In genomic region chr2:147609301-147609700, GRCh38 we compare ENCODE assay signal across 2 cellular contexts.
TF ChIP-seq lines count a peak whose summit lies in the region.

No MANE protein-coding gene starts in this region.

TF ChIP-seq in HepG2, 621 proteins besides CTCF, POLR2A, EP300 and RAD21 (continued from another document):
- TF ChIP-seq ZNF891 (CRISPR knock-in tag; IDR thresholded peaks at IDR 0.05) (no peak), SAP130 (CRISPR knock-in tag; IDR thresholded peaks at IDR 0.05; ENCODE audit: low read depth) (no peak), HDAC2 (CRISPR knock-in tag; IDR thresholded peaks at IDR 0.05) (no peak), IRX3 (CRISPR knock-in tag; IDR thresholded peaks at IDR 0.05; ENCODE audit: borderline replicate concordance, low read depth) (no peak), ZNF615 (CRISPR knock-in tag; IDR thresholded peaks at IDR 0.05; ENCODE audit: borderline replicate concordance) (no peak), ZMYM4 (CRISPR knock-in tag; IDR thresholded peaks at IDR 0.05) (no peak)
TF ChIP-seq in HepG2: peak in this region for 0.

TF ChIP-seq in WTC11, 78 proteins besides CTCF, POLR2A, EP300 and RAD21:
- no peak for TF ChIP-seq ZNF532 (CRISPR knock-in tag; IDR thresholded peaks at IDR 0.05; ENCODE audit: borderline replicate concordance)
- no peak for TF ChIP-seq GTF2I (CRISPR knock-in tag; conservative IDR thresholded peaks at IDR 0.05)
- no peak for TF ChIP-seq KAT7 (CRISPR knock-in tag; IDR thresholded peaks at IDR 0.05; ENCODE audit: borderline replicate concordance)
- TF ChIP-seq E2F5 (CRISPR knock-in tag; IDR thresholded peaks at IDR 0.05): no peak
- no peak for TF ChIP-seq MAX (CRISPR knock-in tag; IDR thresholded peaks at IDR 0.05)
- TF ChIP-seq ATF1 (CRISPR knock-in tag; IDR thresholded peaks at IDR 0.05): no peak
- TF ChIP-seq TCF7 (CRISPR knock-in tag; IDR thresholded peaks at IDR 0.05; ENCODE audit: low read depth): no peak
- no peak for TF ChIP-seq JUN (CRISPR knock-in tag; IDR thresholded peaks at IDR 0.05)
- no peak for TF ChIP-seq RORB (CRISPR knock-in tag; IDR thresholded peaks at IDR 0.05)
